26 cellular contexts compared by ENCODE assay signal in genomic region chr1:53359225-53359933, GRCh38. TPM values are rescaled to one million over a fixed set of nuclear protein-coding genes. Genes with fewer than 3 reads are reported as not detected.
DNase-seq lines count a peak whose midpoint lies in the region; ATAC-seq and TF ChIP-seq lines count a peak whose summit lies in the region.
"Had no signal": no experiment of that assay in that cellular context is flagged by ENCODE, and none has a peak within 500 bp of the region (broad histone marks: within the 10 kb centered on the region; RNA-seq: fewer than 3 reads in every experiment).

No MANE protein-coding gene starts in this region.

- H3K27me3 ChIP-seq in right atrium auricular region = no peaks in the 10 kb centered on the region
- H3K27me3 ChIP-seq: BLaER1, gastrocnemius medialis, neutrophil, SJSA1, upper lobe of left lung had no signal

- peaks cover 4% of the 10 kb centered on the region for H3K36me3 Mint-ChIP-seq in chondrocyte (ENCODE audit: low read depth)
- H3K36me3 Mint-ChIP-seq in osteocyte (ENCODE audit: unreplicated experiment) = no peaks in the 10 kb centered on the region
- H3K36me3 Mint-ChIP-seq in type B pancreatic cell = peaks cover 4% of the 10 kb centered on the region

- H3K4me1 Mint-ChIP-seq in chondrocyte (ENCODE audit: low read depth) (no peaks in the 10 kb centered on the region), osteocyte (ENCODE audit: unreplicated experiment) (no peaks in the 10 kb centered on the region), type B pancreatic cell (ENCODE audit: unreplicated experiment) (no peaks in the 10 kb centered on the region)

- intact Hi-C loops in cardiac septum (cut with DNase I) = no loop called here

- no peaks in the 10 kb centered on the region for H3K4me1 ChIP-seq in right atrium auricular region
- H3K4me1 ChIP-seq: gastrocnemius medialis, HAP-1, psoas muscle, SJSA1, upper lobe of left lung had no signal

- no peak overlapping the region for H3K4me3 ChIP-seq in right atrium auricular region
- H3K4me3 ChIP-seq: BLaER1, gastrocnemius medialis, HAP-1, psoas muscle, SJSA1, upper lobe of left lung had no signal

- no peak for ATAC-seq in GM21381 (IDR thresholded peaks at IDR 0.05; ENCODE audit: unreplicated experiment)
- no peak for ATAC-seq in HG03442 (IDR thresholded peaks at IDR 0.05; ENCODE audit: unreplicated experiment)
- ATAC-seq: gastrocnemius medialis, psoas muscle, T-cell had no signal

- H3K9me3 ChIP-seq in right atrium auricular region = peaks cover 0 to 27% of the 10 kb centered on the region in 2 donors
- H3K9me3 ChIP-seq: gastrocnemius medialis, psoas muscle had no signal

- no peak overlapping the region for H3K4me3 Mint-ChIP-seq in chondrocyte (ENCODE audit: unreplicated experiment)
- no peak overlapping the region for H3K4me3 Mint-ChIP-seq in osteocyte (ENCODE audit: unreplicated experiment)
- H3K4me3 Mint-ChIP-seq in type B pancreatic cell = no peak overlapping the region
- H3K4me3 Mint-ChIP-seq: activated naive CD8-positive, alpha-beta T cell; dendritic cell treated with granulocyte-macrophage colony-stimulating factor and Interleukin-4, amounts not matched to agents 40 ng/mL and 50 ng/mL, for 4 days; T-cell had no signal

- no peak overlapping the region for H3K27ac Mint-ChIP-seq in chondrocyte (ENCODE audit: unreplicated experiment)
- no peak overlapping the region for H3K27ac Mint-ChIP-seq in osteocyte (ENCODE audit: unreplicated experiment)
- no peak overlapping the region for H3K27ac Mint-ChIP-seq in type B pancreatic cell
- H3K27ac Mint-ChIP-seq: activated naive CD8-positive, alpha-beta T cell; dendritic cell treated with granulocyte-macrophage colony-stimulating factor and Interleukin-4, amounts not matched to agents 40 ng/mL and 50 ng/mL, for 4 days; T-cell had no signal

- peaks cover 10% of the 10 kb centered on the region for H3K27me3 Mint-ChIP-seq in chondrocyte (ENCODE audit: low read depth)
- peaks cover 32% of the 10 kb centered on the region for H3K27me3 Mint-ChIP-seq in osteocyte (ENCODE audit: unreplicated experiment)
- H3K27me3 Mint-ChIP-seq in type B pancreatic cell = peaks cover 3% of the 10 kb centered on the region
- H3K27me3 Mint-ChIP-seq: activated naive CD8-positive, alpha-beta T cell had no signal

- peaks cover 23% of the 10 kb centered on the region for H3K9me3 Mint-ChIP-seq in chondrocyte (ENCODE audit: low read depth)
- peaks cover 5% of the 10 kb centered on the region for H3K9me3 Mint-ChIP-seq in osteocyte (ENCODE audit: unreplicated experiment)
- H3K9me3 Mint-ChIP-seq in type B pancreatic cell = peaks cover 5% of the 10 kb centered on the region

- TF ChIP-seq CTCF in right atrium auricular region (IDR thresholded peaks at IDR 0.05) = no peak
- no peak for TF ChIP-seq CTCF in chondrocyte (IDR thresholded peaks at IDR 0.05)
- TF ChIP-seq CTCF in osteocyte (IDR thresholded peaks at IDR 0.05) = no peak
- TF ChIP-seq CTCF in type B pancreatic cell (conservative IDR thresholded peaks at IDR 0.05) = no peak

- DNase-seq in cardiac septum (ENCODE audit: low spot score) (peak; percentile 36), right atrium auricular region (ENCODE audit: low spot score) (no peak), chondrocyte (ENCODE audit: low spot score) (peak; percentile 55), osteocyte (ENCODE audit: extremely low spot score, unreplicated experiment) (peak; percentile 54), type B pancreatic cell (ENCODE audit: extremely low spot score, unreplicated experiment) (peak; percentile 29), A172 (ENCODE audit: low spot score) (no peak)
- DNase-seq: activated CD4-positive, alpha-beta T cell treated with anti-CD3 and anti-CD28 coated beads for 1 hour; caudate nucleus; gastrocnemius medialis; GDM1; mesenchymal stem cell; NCI-H1417 treated with DMSO at 0.1 percent for 48 hours; NCI-H2081 treated with DMSO at 0.1 percent for 48 hours; NCI-H345; NCI-H748 treated with DMSO at 0.1 percent for 48 hours; psoas muscle; upper lobe of left lung had no signal

- H3K27ac ChIP-seq in right atrium auricular region = no peak overlapping the region
- H3K27ac ChIP-seq: BLaER1, gastrocnemius medialis, neutrophil, psoas muscle, SJSA1, upper lobe of left lung had no signal

- H3K36me3 ChIP-seq in right atrium auricular region = no peaks in the 10 kb centered on the region
- H3K36me3 ChIP-seq: BLaER1, gastrocnemius medialis, HAP-1, neutrophil, SJSA1, upper lobe of left lung had no signal

RNA-seq across cellular contexts. Expression of gene LRP8, which starts 31.5 kb away (rescaled TPM):
- total RNA-seq in cardiac septum (2.3 TPM), right atrium auricular region (1 to 10 TPM; 2.2 to 3.6 TPM), chondrocyte (7.1 to 14.5 TPM (median 8.3 TPM) in 3 replicates), osteocyte (4.4 and 6.3 TPM in 2 replicates), type B pancreatic cell (ENCODE audit: low replicate concordance) (7.1 and 16.5 TPM in 2 replicates)
- total RNA-seq in A172 (2014; rRNA removed; shearing (Covaris generic)) = 19.3 and 27.6 TPM in 2 replicates

Comparison
In these comparisons a context has a peak if more than half of its experiments do, and no peak if none do; other contexts are left out.
1. DNase-seq: peak in cardiac septum (single experiment), chondrocyte (single experiment), osteocyte (single experiment) and type B pancreatic cell (single experiment); none in right atrium auricular region (single experiment) and A172 (single experiment).